ENCODE assay signal across 17 cellular contexts in the genomic region with DNA sequence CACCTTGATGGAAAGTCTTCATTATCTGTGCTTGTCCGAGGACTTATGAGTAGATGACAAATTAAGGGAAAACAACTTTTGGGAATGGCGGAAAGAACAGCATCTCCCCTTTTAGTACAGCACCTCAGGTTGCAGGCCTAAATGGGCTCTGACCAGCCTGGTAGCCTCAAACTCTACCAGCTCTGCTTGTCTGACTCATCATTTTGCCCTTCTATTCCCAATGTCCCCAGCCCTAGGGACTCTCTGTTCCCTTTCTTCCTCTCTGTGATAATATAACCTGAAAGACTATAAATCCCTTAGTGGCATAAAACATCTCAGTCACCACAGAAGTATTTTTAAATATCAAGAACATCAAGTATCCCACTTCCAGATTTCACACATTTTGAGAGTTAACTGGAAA.
DNase-seq lines count a peak whose midpoint lies in the region; ATAC-seq and TF ChIP-seq lines count a peak whose summit lies in the region.
"Had no signal": no experiment of that assay in that cellular context is flagged by ENCODE, and none has a peak within 500 bp of the region (broad histone marks: within the 10 kb centered on the region; RNA-seq: fewer than 3 reads in every experiment).

No MANE protein-coding gene starts in this region.

- no peaks in the 10 kb centered on the region for H3F3A ChIP-seq in GM23338 (replicated peaks; ENCODE audit: low read depth)

- no peak for DNase-seq in CD8-positive, alpha-beta T cell
- DNase-seq in GM23338 (ENCODE audit: low spot score) (no peak), Panc1 (ENCODE audit: low read depth, low spot score) (no peak), myocyte (ENCODE audit: low read depth) (peak; percentile 7), NCI-H446 (lab: John Stamatoyannopoulos, UW) (no peak), NCI-H1417 treated with DMSO at 0.1 percent for 48 hours (lab: John Stamatoyannopoulos, UW) (no peak), OCI-LY7 (ENCODE audit: low spot score) (no peak)
- no peak for DNase-seq in stimulated activated CD4-positive, alpha-beta T cell treated with anti-CD3 and anti-CD28 coated beads, Interleukin-4, amount 100 ng/mL, for 24 hours
- DNase-seq: AML-193; CD4-positive, alpha-beta T cell; DMS153; DMS79 treated with DMSO at 0.1 percent for 48 hours; GF-D8 had no signal

- H3K9me3 Mint-ChIP-seq in CD8-positive, alpha-beta T cell = no peaks in the 10 kb centered on the region
- no peaks in the 10 kb centered on the region for H3K9me3 Mint-ChIP-seq in GM23338
- H3K9me3 Mint-ChIP-seq: CD4-positive, alpha-beta T cell had no signal

- intact Hi-C loops in CD8-positive, alpha-beta T cell (cut with DNase I, micrococcal nuclease) = no loop called here
- intact Hi-C loops in Panc1 (cut with micrococcal nuclease; ENCODE audit: unreplicated experiment) (no loop called here), OCI-LY7 (cut with micrococcal nuclease; ENCODE audit: unreplicated experiment) (no loop called here)

- POLR2A ChIA-PET in CD8-positive, alpha-beta T cell (lab: Charles Lee) = no interaction called here
- POLR2A ChIA-PET in Panc1 (lab: Charles Lee) (no interaction called here), OCI-LY7 (lab: Charles Lee) (no interaction called here)

- H3K36me3 ChIP-seq in CD8-positive, alpha-beta T cell (ENCODE audit: insufficient read depth, low read length) = no peaks in the 10 kb centered on the region
- H3K36me3 ChIP-seq in GM23338 (ENCODE audit: insufficient read depth) (no peaks in the 10 kb centered on the region), Panc1 (ENCODE audit: control insufficient read depth, insufficient read depth, low read length) (peaks cover 14% of the 10 kb centered on the region), OCI-LY7 (ENCODE audit: insufficient read depth, low read length) (peaks cover 83% of the 10 kb centered on the region)

- no peak overlapping the region for H3K27ac ChIP-seq in CD8-positive, alpha-beta T cell (ENCODE audit: low read depth, low read length)
- H3K27ac ChIP-seq in GM23338 (ENCODE audit: low read depth) (no peak overlapping the region), Panc1 (ENCODE audit: low read length) (no peak overlapping the region), OCI-LY7 (ENCODE audit: low read depth, low read length, poor library complexity, severe bottlenecking) (no peak overlapping the region)
- H3K27ac ChIP-seq: C4-2B, HL-60, KMS-11 had no signal

- in situ Hi-C loops in Panc1 (cut with HindIII; ENCODE audit: low pct_unique_long_range_greater_than_20kb, low sequenced_read_pairs) = no loop called here

- H3K9me2 ChIP-seq in GM23338 (ENCODE audit: insufficient read depth) (no peaks in the 10 kb centered on the region), OCI-LY7 (ENCODE audit: insufficient read depth, low read length) (no peaks in the 10 kb centered on the region; the same call in 1 of the 2 replicates)

- peak overlapping the region; percentile 41 for H3K27ac Mint-ChIP-seq in CD8-positive, alpha-beta T cell
- 0 out of 2 replicates have a peak overlapping the region, but pooled peaks have one; percentile 10 for H3K27ac Mint-ChIP-seq in GM23338
- H3K27ac Mint-ChIP-seq: CD4-positive, alpha-beta T cell had no signal

- no peak for ATAC-seq in CD8-positive, alpha-beta T cell
- ATAC-seq in GM23338 (no peak), Panc1 (no peak)

- H3K9me3 ChIP-seq in CD8-positive, alpha-beta T cell (ENCODE audit: low read length) = no peaks in the 10 kb centered on the region
- H3K9me3 ChIP-seq in Panc1 (ENCODE audit: control insufficient read depth, insufficient read depth, low read depth, low read length) = no peaks in the 10 kb centered on the region
- H3K9me3 ChIP-seq in OCI-LY7 (ENCODE audit: low read length) = no peaks in the 10 kb centered on the region
- H3K9me3 ChIP-seq: HAP-1 had no signal

- no peaks in the 10 kb centered on the region for H3K27me3 Mint-ChIP-seq in CD8-positive, alpha-beta T cell (ENCODE audit: low read depth)
- no peaks in the 10 kb centered on the region for H3K27me3 Mint-ChIP-seq in GM23338 (ENCODE audit: insufficient read depth, low read depth, poor library complexity)
- H3K27me3 Mint-ChIP-seq: CD4-positive, alpha-beta T cell had no signal

- H2AFZ ChIP-seq in GM23338 (no peak overlapping the region), OCI-LY7 (ENCODE audit: low read length) (no peak overlapping the region)

- H4K20me1 ChIP-seq in GM23338 (replicated peaks; ENCODE audit: insufficient read depth) = no peaks in the 10 kb centered on the region
- no peaks in the 10 kb centered on the region for H4K20me1 ChIP-seq in OCI-LY7 (ENCODE audit: insufficient read depth, low read length)

- no peaks in the 10 kb centered on the region for H3K27me3 ChIP-seq in CD8-positive, alpha-beta T cell (ENCODE audit: insufficient read depth, low read length)
- no peaks in the 10 kb centered on the region for H3K27me3 ChIP-seq in GM23338 (ENCODE audit: insufficient read depth)
- no peaks in the 10 kb centered on the region for H3K27me3 ChIP-seq in Panc1 (ENCODE audit: control insufficient read depth, insufficient read depth, low read length)

- BruUV-seq in Panc1 (replicated peaks; lab: Mats Ljungman, UMichigan) (TSS peak; percentile 4), OCI-LY7 (replicated peaks; lab: Mats Ljungman, UMichigan) (no TSS peak)

- H3K4me1 Mint-ChIP-seq in CD8-positive, alpha-beta T cell (ENCODE audit: low read depth) = peaks cover 2% of the 10 kb centered on the region
- H3K4me1 Mint-ChIP-seq in GM23338 = no peaks in the 10 kb centered on the region; the same call in 2 of the 3 replicates

- 0 out of 2 replicates have a peak, but pooled peaks cover 5% of the 10 kb centered on the region for H3K79me2 ChIP-seq in GM23338 (replicated peaks; ENCODE audit: insufficient read depth)
- H3K79me2 ChIP-seq in OCI-LY7 (ENCODE audit: insufficient read depth, low read depth, low read length) = no peaks in the 10 kb centered on the region

- TF ChIP-seq CTCF in CD8-positive, alpha-beta T cell (IDR thresholded peaks at IDR 0.05) = no peak
- TF ChIP-seq CTCF in GM23338 (conservative IDR thresholded peaks at IDR 0.05; ENCODE audit: low read depth in 2 of 2) = no peak
- TF ChIP-seq CTCF in Panc1 (IDR thresholded peaks at IDR 0.05) = no peak
- no peak for TF ChIP-seq CTCF in OCI-LY7 (conservative IDR thresholded peaks at IDR 0.05; ENCODE audit: low read length)

- CTCF ChIA-PET in CD8-positive, alpha-beta T cell (lab: Charles Lee) = no interaction called here
- CTCF ChIA-PET in Panc1 (lab: Charles Lee) (no interaction called here), OCI-LY7 (lab: Charles Lee; ENCODE audit: unreplicated experiment) (no interaction called here)

- no peaks in the 10 kb centered on the region for H3K4me1 ChIP-seq in CD8-positive, alpha-beta T cell (ENCODE audit: insufficient read depth, low read length)
- H3K4me1 ChIP-seq in GM23338 (ENCODE audit: insufficient read depth) (no peaks in the 10 kb centered on the region; the same call in 1 of the 2 replicates), Panc1 (ENCODE audit: control insufficient read depth, insufficient read depth, low read length) (no peaks in the 10 kb centered on the region), OCI-LY7 (ENCODE audit: insufficient read depth, low read length, poor library complexity, severe bottlenecking) (no peaks in the 10 kb centered on the region)

- no peak overlapping the region for H3K4me3 Mint-ChIP-seq in CD8-positive, alpha-beta T cell
- H3K4me3 Mint-ChIP-seq in GM23338 = no peak overlapping the region
- H3K4me3 Mint-ChIP-seq: CD4-positive, alpha-beta T cell had no signal

- H3K4me2 ChIP-seq in GM23338 = no peak overlapping the region
- H3K4me2 ChIP-seq in OCI-LY7 (ENCODE audit: low read length) = no peak overlapping the region
- H3K4me2 ChIP-seq: KMS-11 had no signal

- peaks cover 54% of the 10 kb centered on the region for H3K36me3 Mint-ChIP-seq in CD8-positive, alpha-beta T cell
- peaks cover 16% of the 10 kb centered on the region; the same call in 2 of the 3 replicates for H3K36me3 Mint-ChIP-seq in GM23338 (ENCODE audit: low read depth)

- no peak overlapping the region for H3K4me3 ChIP-seq in CD8-positive, alpha-beta T cell (ENCODE audit: low read depth, low read length)
- H3K4me3 ChIP-seq in GM23338 (no peak overlapping the region), Panc1 (ENCODE audit: low read depth in 2 of 2, low read length in 2 of 2) (no peak overlapping the region), OCI-LY7 (ENCODE audit: low read depth, low read length, poor library complexity, severe bottlenecking) (no peak overlapping the region)
- H3K4me3 ChIP-seq: HAP-1 had no signal

TF ChIP-seq in GM23338, 12 proteins besides CTCF, POLR2A, EP300 and RAD21:
- TF ChIP-seq CREB1 (CRISPR knock-in tag; IDR thresholded peaks at IDR 0.05; ENCODE audit: low read depth) = no peak
- TF ChIP-seq, protein P1, sequence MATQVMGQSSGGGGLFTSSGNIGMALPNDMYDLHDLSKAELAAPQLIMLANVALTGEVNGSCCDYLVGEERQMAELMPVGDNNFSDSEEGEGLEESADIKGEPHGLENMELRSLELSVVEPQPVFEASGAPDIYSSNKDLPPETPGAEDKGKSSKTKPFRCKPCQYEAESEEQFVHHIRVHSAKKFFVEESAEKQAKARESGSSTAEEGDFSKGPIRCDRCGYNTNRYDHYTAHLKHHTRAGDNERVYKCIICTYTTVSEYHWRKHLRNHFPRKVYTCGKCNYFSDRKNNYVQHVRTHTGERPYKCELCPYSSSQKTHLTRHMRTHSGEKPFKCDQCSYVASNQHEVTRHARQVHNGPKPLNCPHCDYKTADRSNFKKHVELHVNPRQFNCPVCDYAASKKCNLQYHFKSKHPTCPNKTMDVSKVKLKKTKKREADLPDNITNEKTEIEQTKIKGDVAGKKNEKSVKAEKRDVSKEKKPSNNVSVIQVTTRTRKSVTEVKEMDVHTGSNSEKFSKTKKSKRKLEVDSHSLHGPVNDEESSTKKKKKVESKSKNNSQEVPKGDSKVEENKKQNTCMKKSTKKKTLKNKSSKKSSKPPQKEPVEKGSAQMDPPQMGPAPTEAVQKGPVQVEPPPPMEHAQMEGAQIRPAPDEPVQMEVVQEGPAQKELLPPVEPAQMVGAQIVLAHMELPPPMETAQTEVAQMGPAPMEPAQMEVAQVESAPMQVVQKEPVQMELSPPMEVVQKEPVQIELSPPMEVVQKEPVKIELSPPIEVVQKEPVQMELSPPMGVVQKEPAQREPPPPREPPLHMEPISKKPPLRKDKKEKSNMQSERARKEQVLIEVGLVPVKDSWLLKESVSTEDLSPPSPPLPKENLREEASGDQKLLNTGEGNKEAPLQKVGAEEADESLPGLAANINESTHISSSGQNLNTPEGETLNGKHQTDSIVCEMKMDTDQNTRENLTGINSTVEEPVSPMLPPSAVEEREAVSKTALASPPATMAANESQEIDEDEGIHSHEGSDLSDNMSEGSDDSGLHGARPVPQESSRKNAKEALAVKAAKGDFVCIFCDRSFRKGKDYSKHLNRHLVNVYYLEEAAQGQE (IDR thresholded peaks at IDR 0.05; ENCODE audit: unreplicated experiment) = no peak
